In genomic region chr3:53045107-53045783, GRCh38 we compare ENCODE assay signal across 8 cellular contexts. TPM values are rescaled to one million over a fixed set of nuclear protein-coding genes. Genes with fewer than 3 reads are reported as not detected.
DNase-seq lines count a peak whose midpoint lies in the region; ATAC-seq and TF ChIP-seq lines count a peak whose summit lies in the region.

No MANE protein-coding gene starts in this region.

- H3K9me3 Mint-ChIP-seq in activated naive CD8-positive, alpha-beta T cell treated with anti-CD3 and anti-CD28 coated beads for 36 hours: no peaks in the 10 kb centered on the region

- TF ChIP-seq CTCF in AG04449 (IDR thresholded peaks at IDR 0.05; ENCODE audit: insufficient read depth, low read length, missing control alignments) (no peak), cardiac muscle cell (IDR thresholded peaks at IDR 0.05; ENCODE audit: low read depth, low read length) (no peak), parathyroid adenoma (IDR thresholded peaks at IDR 0.05) (no peak), uterus (IDR thresholded peaks at IDR 0.05) (no peak)

- H3K9ac ChIP-seq in parathyroid adenoma: no peak overlapping the region

- intact Hi-C loops in uterus (cut with DNase I; ENCODE audit: low total_unique reads): no loop called here

- peaks cover 43% of the 10 kb centered on the region for H3K4me1 Mint-ChIP-seq in activated naive CD8-positive, alpha-beta T cell treated with anti-CD3 and anti-CD28 coated beads for 36 hours

- peak overlapping the region; percentile 91 for H3K27ac Mint-ChIP-seq in activated naive CD8-positive, alpha-beta T cell treated with anti-CD3 and anti-CD28 coated beads for 36 hours

- no peaks in the 10 kb centered on the region for H3K36me3 ChIP-seq in SJCRH30
- H3K36me3 ChIP-seq in cardiac muscle cell: no peaks in the 10 kb centered on the region
- H3K36me3 ChIP-seq in parathyroid adenoma (ENCODE audit: control insufficient read depth, insufficient read depth, low read length): no peaks in the 10 kb centered on the region
- no peaks in the 10 kb centered on the region for H3K36me3 ChIP-seq in uterus

- H3K27me3 ChIP-seq in SJCRH30: no peaks in the 10 kb centered on the region
- H3K27me3 ChIP-seq in cardiac muscle cell: peaks cover 80% of the 10 kb centered on the region
- no peaks in the 10 kb centered on the region for H3K27me3 ChIP-seq in parathyroid adenoma (ENCODE audit: control insufficient read depth, insufficient read depth, low read length)
- no peaks in the 10 kb centered on the region for H3K27me3 ChIP-seq in uterus

- peak overlapping the region; percentile 69 for H3K4me3 ChIP-seq in AG04449 (ENCODE audit: low read depth, low read length)
- peak overlapping the region; percentile 100 for H3K4me3 ChIP-seq in SJCRH30
- peak overlapping the region; percentile 95 for H3K4me3 ChIP-seq in cardiac muscle cell
- H3K4me3 ChIP-seq in parathyroid adenoma (ENCODE audit: low read depth, low read length): peak overlapping the region; percentile 86
- H3K4me3 ChIP-seq in uterus: peak overlapping the region; percentile 56 to 93

- H3K4me1 ChIP-seq in SJCRH30 (no peaks in the 10 kb centered on the region), cardiac muscle cell (ENCODE audit: low read depth) (no peaks in the 10 kb centered on the region), parathyroid adenoma (peaks cover 2% of the 10 kb centered on the region), uterus (no peaks in the 10 kb centered on the region)

- H3K4me3 Mint-ChIP-seq in activated naive CD8-positive, alpha-beta T cell treated with anti-CD3 and anti-CD28 coated beads for 36 hours: peak overlapping the region; percentile 89

- H3K79me2 ChIP-seq in parathyroid adenoma: peaks cover 12% of the 10 kb centered on the region

- POLR2A ChIA-PET in AG04449 (lab: Yijun Ruan, JAX): no interaction called here

- peak overlapping the region; percentile 95 for H2AFZ ChIP-seq in parathyroid adenoma

- CTCF ChIA-PET in AG04449 (lab: Yijun Ruan, JAX): interaction anchor here (0.8 to 1.0 kb wide), 2 partner anchors 9 to 28 kb away, joined by 3 to 4 read pairs; no protein-coding TSS in a partner anchor

- no peak for DNase-seq in AG04449 (ENCODE audit: low read depth, low spot score)
- peak; percentile 30 to 55 for DNase-seq in SJCRH30
- peak; percentile 67 for DNase-seq in activated naive CD8-positive, alpha-beta T cell treated with anti-CD3 and anti-CD28 coated beads for 36 hours
- peak; percentile 69 to 75 for DNase-seq in cardiac muscle cell (ENCODE audit: low read depth in 1 of 2, low spot score in 1 of 2)
- peak; percentile 40 to 51 for DNase-seq in uterus

- H3K27ac ChIP-seq in SJCRH30 (peak overlapping the region; percentile 82; the same call in 1 of the 2 replicates), cardiac muscle cell (no peak overlapping the region), parathyroid adenoma (peak overlapping the region; percentile 79), uterus (peak overlapping the region; percentile 88)

- H3K27me3 Mint-ChIP-seq in activated naive CD8-positive, alpha-beta T cell treated with anti-CD3 and anti-CD28 coated beads for 36 hours: no peaks in the 10 kb centered on the region

- H3K4me2 ChIP-seq in parathyroid adenoma (ENCODE audit: low read length): peak overlapping the region; percentile 94

- H3K36me3 Mint-ChIP-seq in activated naive CD8-positive, alpha-beta T cell treated with anti-CD3 and anti-CD28 coated beads for 36 hours: peaks cover 5% of the 10 kb centered on the region

- ATAC-seq in GM18519 (IDR thresholded peaks at IDR 0.05; ENCODE audit: low FRiP score, unreplicated experiment) (peak; percentile 30), HG03066 (IDR thresholded peaks at IDR 0.05; ENCODE audit: low read depth, unreplicated experiment) (peak; percentile 36)

- TF ChIP-seq POLR2A in uterus (IDR thresholded peaks at IDR 0.05): peak in 1 of 2 donors; percentile 29

- H3K9me3 ChIP-seq in SJCRH30 (replicated peaks): no peaks in the 10 kb centered on the region
- no peaks in the 10 kb centered on the region for H3K9me3 ChIP-seq in cardiac muscle cell (ENCODE audit: low read depth)
- no peaks in the 10 kb centered on the region for H3K9me3 ChIP-seq in parathyroid adenoma (ENCODE audit: control insufficient read depth, low read length)
- H3K9me3 ChIP-seq in uterus: no peaks in the 10 kb centered on the region

RNA-seq across cellular contexts. Expression of gene SFMBT1, which starts 0.6 kb away (rescaled TPM):
- total RNA-seq in SJCRH30 (2014; rRNA removed; shearing (Covaris generic)): 13.9 and 15.4 TPM in 2 replicates
- 10 to 100 TPM; 19.7 to 21.9 TPM for total RNA-seq in activated naive CD8-positive, alpha-beta T cell treated with anti-CD3 and anti-CD28 coated beads for 36 hours
- total RNA-seq in cardiac muscle cell (3.1 and 6.1 TPM in 2 replicates), uterus (10 to 100 TPM in 3 of 4 donors, 1 to 10 TPM in 1; 3.3 to 37.9 (median 15.1) TPM)
- polyA plus RNA-seq in cardiac muscle cell: 3.4 and 4.2 TPM in 2 replicates
